8 cellular contexts compared by ENCODE assay signal in genomic region chrX:44542567-44543325, GRCh38. TPM values are rescaled to one million over a fixed set of nuclear protein-coding genes. Genes with fewer than 3 reads are reported as not detected.
DNase-seq lines count a peak whose midpoint lies in the region; TF ChIP-seq lines count a peak whose summit lies in the region.

A gene with protein sequence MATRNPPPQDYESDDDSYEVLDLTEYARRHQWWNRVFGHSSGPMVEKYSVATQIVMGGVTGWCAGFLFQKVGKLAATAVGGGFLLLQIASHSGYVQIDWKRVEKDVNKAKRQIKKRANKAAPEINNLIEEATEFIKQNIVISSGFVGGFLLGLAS (minus strand): TSS chrX:44542859. CDS start chrX:44542832, 27 bp downstream.

- no peaks in the 10 kb centered on the region for H3K9me3 ChIP-seq in SK-N-MC (ENCODE audit: low read depth, low read length)

- H3K27ac ChIP-seq in SK-N-MC (peak within 1 kb of the TSS; percentile 76), temporal lobe (ENCODE audit: low read depth, low read length) (no peak within 1 kb of the TSS)

- H3K27me3 Mint-ChIP-seq in activated naive CD4-positive, alpha-beta T cell treated with anti-CD3 and anti-CD28 coated beads, Interleukin-2, amount 50 U/mL, for 24 hours: no peaks in the 10 kb centered on the region

- peak within 1 kb of the TSS; percentile 88 for H3K9ac ChIP-seq in SK-N-MC (ENCODE audit: insufficient read length)

- H3K36me3 ChIP-seq in SK-N-MC (ENCODE audit: insufficient read depth, low read length): peaks cover 16% of the 10 kb centered on the region

- H3K4me3 Mint-ChIP-seq in activated naive CD4-positive, alpha-beta T cell treated with anti-CD3 and anti-CD28 coated beads, Interleukin-2, amount 50 U/mL, for 24 hours: peak within 1 kb of the TSS; percentile 92

- peak; percentile 22 for TF ChIP-seq CTCF in HFF-Myc (IDR thresholded peaks at IDR 0.05; ENCODE audit: low read depth, low read length, missing control alignments)
- peak; percentile 21 for TF ChIP-seq CTCF in NB4 (IDR thresholded peaks at IDR 0.05; ENCODE audit: low read depth, low read length)

- peak within 1 kb of the TSS; percentile 95 for H3K27ac Mint-ChIP-seq in activated naive CD4-positive, alpha-beta T cell treated with anti-CD3 and anti-CD28 coated beads, Interleukin-2, amount 50 U/mL, for 24 hours

- peak within 1 kb of the TSS; percentile 65 for H3K4me3 ChIP-seq in HFF-Myc (replicated peaks; ENCODE audit: low read depth, low read length)
- H3K4me3 ChIP-seq in NB4 (ENCODE audit: low read depth, low read length): peak within 1 kb of the TSS; percentile 75
- peak within 1 kb of the TSS; percentile 84 for H3K4me3 ChIP-seq in SK-N-MC

- H3K9me3 Mint-ChIP-seq in activated naive CD4-positive, alpha-beta T cell treated with anti-CD3 and anti-CD28 coated beads, Interleukin-2, amount 50 U/mL, for 24 hours: no peaks in the 10 kb centered on the region

- H3K36me3 Mint-ChIP-seq in activated naive CD4-positive, alpha-beta T cell treated with anti-CD3 and anti-CD28 coated beads, Interleukin-2, amount 50 U/mL, for 24 hours: peaks cover 1% of the 10 kb centered on the region

- no peak for TF ChIP-seq POLR2A in NB4 (IDR thresholded peaks at IDR 0.05; ENCODE audit: extremely low read depth, insufficient read length)

- DNase-seq in GM04504 (ENCODE audit: low read depth) (peak; percentile 82), HFF-Myc (ENCODE audit: extremely low read depth, low read depth) (peak; percentile 75), NB4 (ENCODE audit: low read depth) (peak; percentile 94), SK-N-MC (ENCODE audit: low read depth, low spot score) (peak; percentile 93), globus pallidus (ENCODE audit: low spot score) (peak; percentile 88), occipital lobe (lab: John Stamatoyannopoulos, UW) (peak; percentile 83)

- peaks cover 34% of the 10 kb centered on the region for H3K4me1 Mint-ChIP-seq in activated naive CD4-positive, alpha-beta T cell treated with anti-CD3 and anti-CD28 coated beads, Interleukin-2, amount 50 U/mL, for 24 hours

RNA-seq across cellular contexts. Expression of the gene that starts here (rescaled TPM):
- total RNA-seq in occipital lobe (20.7 TPM), temporal lobe (13.0 TPM)
